9 cellular contexts compared by ENCODE assay signal in genomic region chr14:61671086-61671485, GRCh38. TPM values are rescaled to one million over a fixed set of nuclear protein-coding genes. Genes with fewer than 3 reads are reported as not detected.
A peak's percentile ranks its signal among the peaks of the same experiment; 100 is the strongest.
DNase-seq lines count a peak whose midpoint lies in the region; ATAC-seq and TF ChIP-seq lines count a peak whose summit lies in the region.
"Had no signal": no experiment of that assay in that cellular context is flagged by ENCODE, and none has a peak within 500 bp of the region (broad histone marks: within the 10 kb centered on the region; RNA-seq: fewer than 3 reads in every experiment).

No MANE protein-coding gene starts in this region.

- no peak overlapping the region for H3K4me3 Mint-ChIP-seq in endothelial cell (ENCODE audit: unreplicated experiment)

- CTCF ChIA-PET in GM10248 (lab: Yijun Ruan, JAX) = no interaction called here

- H3K36me3 ChIP-seq in testis (ENCODE audit: low read depth, missing control alignments) (no peaks in the 10 kb centered on the region), brain microvascular endothelial cell (replicated peaks) (no peaks in the 10 kb centered on the region)

- peak; percentile 56 for DNase-seq in GM10248 (ENCODE audit: extremely low spot score)
- DNase-seq in dermis blood vessel endothelial cell = peak; percentile 50
- no peak for DNase-seq in testis
- no peak for DNase-seq in endothelial cell (ENCODE audit: low spot score)
- no peak for DNase-seq in brain microvascular endothelial cell
- no peak for DNase-seq in NCI-H345 treated with DMSO at 0.1 percent for 48 hours (lab: John Stamatoyannopoulos, UW; ENCODE audit: unreplicated experiment)

- no peak for TF ChIP-seq POLR2A in testis (IDR thresholded peaks at IDR 0.05)

- no peaks in the 10 kb centered on the region for H3K9me3 Mint-ChIP-seq in endothelial cell (ENCODE audit: unreplicated experiment)

- no peak overlapping the region for H3K27ac ChIP-seq in testis
- no peak overlapping the region for H3K27ac ChIP-seq in brain microvascular endothelial cell
- H3K27ac ChIP-seq: VCaP had no signal

- no peaks in the 10 kb centered on the region for H3K4me1 ChIP-seq in testis

- in situ Hi-C loops in brain microvascular endothelial cell (cut with HindIII; ENCODE audit: low pct_ligation_motif_present, low sequenced_read_pairs) = no loop called here

- H3K4me1 Mint-ChIP-seq in endothelial cell (ENCODE audit: unreplicated experiment) = peaks cover 25% of the 10 kb centered on the region

- ATAC-seq in GM21381 (IDR thresholded peaks at IDR 0.05; ENCODE audit: unreplicated experiment) (peak; percentile 86), HG03558 (IDR thresholded peaks at IDR 0.05; ENCODE audit: extremely low read depth, unreplicated experiment) (peak; percentile 81)

- POLR2A ChIA-PET in GM10248 (lab: Yijun Ruan, JAX) = no interaction called here

- TF ChIP-seq CTCF in GM10248 (IDR thresholded peaks at IDR 0.05; ENCODE audit: control extremely low read depth, extremely low read depth, low read depth, missing control alignments) = no peak
- no peak for TF ChIP-seq CTCF in testis (IDR thresholded peaks at IDR 0.05)
- TF ChIP-seq CTCF in endothelial cell (IDR thresholded peaks at IDR 0.05; ENCODE audit: unreplicated experiment) = no peak
- TF ChIP-seq CTCF in brain microvascular endothelial cell (IDR thresholded peaks at IDR 0.05; ENCODE audit: low read depth, low read length, missing control alignments) = no peak

- H3K27me3 ChIP-seq in testis (no peaks in the 10 kb centered on the region), brain microvascular endothelial cell (replicated peaks) (no peaks in the 10 kb centered on the region)

- H3K9me3 ChIP-seq in testis = no peaks in the 10 kb centered on the region

- intact Hi-C loops in testis (cut with DNase I; ENCODE audit: low total_unique reads) = no loop called here

- H3K27ac Mint-ChIP-seq in endothelial cell (ENCODE audit: unreplicated experiment) = no peak overlapping the region

- 61 to 65% methylated on average over 3 of the region's 3 CpGs for WGBS in testis, 2 donors

- peaks cover 5% of the 10 kb centered on the region for H3K27me3 Mint-ChIP-seq in endothelial cell (ENCODE audit: unreplicated experiment)

- H3K36me3 Mint-ChIP-seq in endothelial cell (ENCODE audit: low read depth, unreplicated experiment) = no peaks in the 10 kb centered on the region

- no peak overlapping the region for H3K4me3 ChIP-seq in testis
- no peak overlapping the region for H3K4me3 ChIP-seq in brain microvascular endothelial cell (ENCODE audit: low read depth, low read length)

RNA-seq across cellular contexts. Expression of gene HIF1A, which starts 24.2 kb away (rescaled TPM):
- 236 and 320 TPM in 2 replicates for total RNA-seq in dermis blood vessel endothelial cell
- 100 to 1,000 TPM; 105 to 140 TPM for total RNA-seq in testis
- 63.1 TPM for polyA plus RNA-seq in testis (ENCODE audit: insufficient read depth, low read depth, low replicate concordance)
- total RNA-seq in endothelial cell (ENCODE audit: unreplicated experiment) = 203 TPM

Comparison
In these comparisons a context has a peak if more than half of its experiments do, and no peak if none do; other contexts are left out.
1. DNase-seq: peak in GM10248 (single experiment) and dermis blood vessel endothelial cell (single experiment); none in testis (single experiment), endothelial cell (single experiment), brain microvascular endothelial cell (single experiment) and NCI-H345 treated with DMSO at 0.1 percent for 48 hours (single experiment).